In genomic region chr1:169794530-169795416, GRCh38 we compare ENCODE assay signal across 8 cellular contexts. TPM values are rescaled to one million over a fixed set of nuclear protein-coding genes. Genes with fewer than 3 reads are reported as not detected.
DNase-seq lines count a peak whose midpoint lies in the region; ATAC-seq and TF ChIP-seq lines count a peak whose summit lies in the region.

Gene METTL18 (minus strand): TSS chr1:169794907. CDS start chr1:169793695, 1,212 bp downstream.

- DNase-seq in NCI-H1694 treated with DMSO at 0.1 percent for 48 hours (lab: John Stamatoyannopoulos, UW) = peak; percentile 90
- DNase-seq in T-helper 17 cell = peak; percentile 74 to 85 (median 83)
- DNase-seq in right atrium auricular region (ENCODE audit: low spot score) = peak; percentile 92
- DNase-seq in psoas muscle = peak; percentile 91 to 95
- DNase-seq in uterus = peak; percentile 88 to 92

- H3K27me3 Mint-ChIP-seq in T-helper 17 cell = no peaks in the 10 kb centered on the region

- peak in 1 of 2 donors; percentile 31 for TF ChIP-seq CTCF in right atrium auricular region (IDR thresholded peaks at IDR 0.05)
- TF ChIP-seq CTCF in psoas muscle (IDR thresholded peaks at IDR 0.05) = no peak
- TF ChIP-seq CTCF in uterus (IDR thresholded peaks at IDR 0.05) = peak in 2 of 4 experiments; percentile 7 to 22

- H3K4me1 Mint-ChIP-seq in T-helper 17 cell = peaks cover 40% of the 10 kb centered on the region

- H3K4me3 ChIP-seq in right atrium auricular region (peak within 1 kb of the TSS; percentile 60 to 75), psoas muscle (peak within 1 kb of the TSS; percentile 85), uterus (peak within 1 kb of the TSS; percentile 66 to 82)

- TF ChIP-seq POLR2A in GM15510 (IDR thresholded peaks at IDR 0.05; ENCODE audit: borderline replicate concordance, extremely low read depth, insufficient read length) (peak; percentile 51), uterus (IDR thresholded peaks at IDR 0.05) (peak in 1 of 2 donors; percentile 23)

- peaks cover 4% of the 10 kb centered on the region for H3K36me3 ChIP-seq in right atrium auricular region
- peaks cover 0 to 19% of the 10 kb centered on the region in 2 donors for H3K36me3 ChIP-seq in psoas muscle (ENCODE audit: insufficient read depth in 1 of 2, low read depth in 1 of 2)
- H3K36me3 ChIP-seq in uterus = no peaks in the 10 kb centered on the region

- peaks cover 10% of the 10 kb centered on the region for H3K36me3 Mint-ChIP-seq in T-helper 17 cell (ENCODE audit: low read depth)

- intact Hi-C loops in psoas muscle (cut with DNase I) = loop anchor here (5.0 kb wide), 1 partner anchor 98 kb away; the partner anchor contains the start of gene SCYL3 (in 2 of the 2)
- intact Hi-C loops in uterus (cut with DNase I; ENCODE audit: low total_unique reads) = no loop called here

- H3K4me3 Mint-ChIP-seq in T-helper 17 cell = peak within 1 kb of the TSS; percentile 99

- H3K27ac Mint-ChIP-seq in T-helper 17 cell = peak within 1 kb of the TSS; percentile 93

- peaks cover 0 to 22% of the 10 kb centered on the region in 2 donors for H3K4me1 ChIP-seq in right atrium auricular region
- peaks cover 23% of the 10 kb centered on the region for H3K4me1 ChIP-seq in psoas muscle
- H3K4me1 ChIP-seq in uterus = peaks cover 0 to 7% of the 10 kb centered on the region in 2 donors

- peak; percentile 96 for ATAC-seq in HG02885 (IDR thresholded peaks at IDR 0.05; ENCODE audit: poor library complexity, unreplicated experiment)
- ATAC-seq in T-helper 17 cell = peak; percentile 99
- ATAC-seq in psoas muscle = peak; percentile 99 to 100 (median 100)

- no peaks in the 10 kb centered on the region for H3K27me3 ChIP-seq in right atrium auricular region
- H3K27me3 ChIP-seq in psoas muscle (ENCODE audit: insufficient read depth in 3 of 3, low read length in 2 of 3) = no peaks in the 10 kb centered on the region
- no peaks in the 10 kb centered on the region for H3K27me3 ChIP-seq in uterus

- peak within 1 kb of the TSS; percentile 91 for H3K27ac ChIP-seq in angular gyrus (ENCODE audit: low read depth, low read length)
- H3K27ac ChIP-seq in right atrium auricular region = peak within 1 kb of the TSS; percentile 83 to 88
- peak within 1 kb of the TSS; percentile 93 for H3K27ac ChIP-seq in psoas muscle
- peak within 1 kb of the TSS; percentile 87 to 93 for H3K27ac ChIP-seq in uterus

- H3K9me3 ChIP-seq in T-helper 17 cell (ENCODE audit: control insufficient read depth, low read length, poor library complexity, severe bottlenecking) (no peaks in the 10 kb centered on the region), right atrium auricular region (no peaks in the 10 kb centered on the region), psoas muscle (no peaks in the 10 kb centered on the region), uterus (no peaks in the 10 kb centered on the region)

- WGBS in psoas muscle, 3 donors = 0 to 1% (median 0%) methylated on average over 48 of the region's 48 CpGs

RNA-seq across cellular contexts. Expression of gene METTL18, which starts in this region (rescaled TPM):
- total RNA-seq in T-helper 17 cell = 1 to 10 TPM; 4.4 to 4.6 TPM
- total RNA-seq in right atrium auricular region = 1 to 10 TPM; 4.0 to 5.7 TPM
- total RNA-seq in psoas muscle = 1 to 10 TPM; 3.4 to 5.0 (median 4.2) TPM
- polyA plus RNA-seq in psoas muscle = 1 to 10 TPM; 4.2 to 8.4 (median 5.4) TPM
- 10 to 100 TPM in 2 of 4 donors, 1 to 10 TPM in 2; 1.0 to 14.7 (median 10.2) TPM for total RNA-seq in uterus

Comparison
In these comparisons a context has a peak if more than half of its experiments do, and no peak if none do; other contexts are left out.
1. Peak in every context shown above with its lines: DNase-seq, ATAC-seq, H3K4me3 ChIP-seq and H3K27ac ChIP-seq.